In genomic region chr16:66360624-66361324, GRCh38 we compare ENCODE assay signal across 20 cellular contexts. TPM values are rescaled to one million over a fixed set of nuclear protein-coding genes. Genes with fewer than 3 reads are reported as not detected.
DNase-seq lines count a peak whose midpoint lies in the region; ATAC-seq and TF ChIP-seq lines count a peak whose summit lies in the region.
"Had no signal": no experiment of that assay in that cellular context is flagged by ENCODE, and none has a peak within 500 bp of the region (broad histone marks: within the 10 kb centered on the region; RNA-seq: fewer than 3 reads in every experiment).

No MANE protein-coding gene starts in this region.

- intact Hi-C loops in right cardiac atrium (cut with DNase I) (no loop called here), transverse colon (cut with DNase I; ENCODE audit: low total_unique reads) (no loop called here)

- H3K4me1 ChIP-seq in right cardiac atrium (ENCODE audit: control insufficient read depth, insufficient read depth, low read length): peaks cover 9% of the 10 kb centered on the region
- H3K4me1 ChIP-seq in transverse colon: peaks cover 3 to 15% (median 8%) of the 10 kb centered on the region in 4 donors

- in situ Hi-C loops in transverse colon (cut with MboI; ENCODE audit: low pct_ligation_motif_present in 1 of 4, low pct_unique_long_range_greater_than_20kb in 1 of 4, low sequenced_read_pairs in 3 of 4): no loop called here

- H3K27ac ChIP-seq in right cardiac atrium (ENCODE audit: low read length) (peak overlapping the region; percentile 58), transverse colon (peak overlapping the region in 2 of 4 donors; percentile 11 to 46)

- H3K4me1 Mint-ChIP-seq in activated naive CD8-positive, alpha-beta T cell treated with anti-CD3 and anti-CD28 coated beads, Interleukin-2, amount 10 ng/mL, durations not matched to agents 7 days and 5 days: no peaks in the 10 kb centered on the region
- no peaks in the 10 kb centered on the region for H3K4me1 Mint-ChIP-seq in activated naive CD8-positive, alpha-beta T cell treated with anti-CD3 and anti-CD28 coated beads, Interleukin-2, amount 50 U/mL, for 24 hours
- H3K4me1 Mint-ChIP-seq in WTC11: peaks cover 32% of the 10 kb centered on the region

- H3K27me3 ChIP-seq in right cardiac atrium (ENCODE audit: control insufficient read depth, insufficient read depth) (no peaks in the 10 kb centered on the region), transverse colon (peaks cover under 1% of the 10 kb centered on the region)

- TF ChIP-seq EP300 in transverse colon (IDR thresholded peaks at IDR 0.05; ENCODE audit: low read depth): peak; percentile 32

- H3K4me3 Mint-ChIP-seq in activated naive CD8-positive, alpha-beta T cell treated with anti-CD3 and anti-CD28 coated beads, Interleukin-2, amount 10 ng/mL, durations not matched to agents 7 days and 5 days: no peak overlapping the region
- H3K4me3 Mint-ChIP-seq in activated naive CD8-positive, alpha-beta T cell treated with anti-CD3 and anti-CD28 coated beads, Interleukin-2, amount 50 U/mL, for 24 hours: no peak overlapping the region
- H3K4me3 Mint-ChIP-seq in WTC11: no peak overlapping the region
- H3K4me3 Mint-ChIP-seq: dendritic cell treated with granulocyte-macrophage colony-stimulating factor and Interleukin-4, amounts not matched to agents 40 ng/mL and 50 ng/mL, for 4 days; natural killer cell had no signal

- TF ChIP-seq CTCF in WTC11 (IDR thresholded peaks at IDR 0.05) (no peak), transverse colon (IDR thresholded peaks at IDR 0.05) (no peak)

- no peaks in the 10 kb centered on the region for H3K36me3 Mint-ChIP-seq in activated naive CD8-positive, alpha-beta T cell treated with anti-CD3 and anti-CD28 coated beads, Interleukin-2, amount 10 ng/mL, durations not matched to agents 7 days and 5 days
- no peaks in the 10 kb centered on the region for H3K36me3 Mint-ChIP-seq in activated naive CD8-positive, alpha-beta T cell treated with anti-CD3 and anti-CD28 coated beads, Interleukin-2, amount 50 U/mL, for 24 hours (ENCODE audit: low read depth)
- no peaks in the 10 kb centered on the region for H3K36me3 Mint-ChIP-seq in WTC11
- H3K36me3 Mint-ChIP-seq: CD14-positive monocyte, natural killer cell had no signal

- no peaks in the 10 kb centered on the region for H3K36me3 ChIP-seq in transverse colon
- H3K36me3 ChIP-seq: tibial nerve had no signal

- DNase-seq in activated naive CD8-positive, alpha-beta T cell treated with anti-CD3 and anti-CD28 coated beads, Interleukin-2, amount 10 ng/mL, durations not matched to agents 7 days and 5 days: no peak
- no peak for DNase-seq in activated naive CD8-positive, alpha-beta T cell treated with anti-CD3 and anti-CD28 coated beads, Interleukin-2, amount 50 U/mL, for 24 hours
- no peak for DNase-seq in WTC11 (ENCODE audit: low spot score)
- DNase-seq in right cardiac atrium: peak in 2 of 3 donors; percentile 67 to 73
- no peak for DNase-seq in transverse colon
- no peak for DNase-seq in activated CD4-positive, alpha-beta T cell treated with anti-CD3 and anti-CD28 coated beads, Interleukin-2, amount 50 U/mL, for 4 hours
- DNase-seq: activated CD4-positive, CD25-positive, alpha-beta regulatory T cell treated with anti-CD3 and anti-CD28 coated beads, Interleukin-2, amount 50 U/mL, for 72 hours; activated gamma-delta T cell treated with Interleukin-2 at 50 U/mL for 16 hours; DMS53; left colon; natural killer cell; NCI-H2081; NCI-H69; T-helper 1 cell had no signal

- H3K4me3 ChIP-seq in right cardiac atrium (ENCODE audit: low read length): no peak overlapping the region
- no peak overlapping the region for H3K4me3 ChIP-seq in transverse colon
- H3K4me3 ChIP-seq: tibial nerve had no signal

- no peak for TF ChIP-seq POLR2A in transverse colon (IDR thresholded peaks at IDR 0.05)

- no peaks in the 10 kb centered on the region for H3K9me3 Mint-ChIP-seq in activated naive CD8-positive, alpha-beta T cell treated with anti-CD3 and anti-CD28 coated beads, Interleukin-2, amount 10 ng/mL, durations not matched to agents 7 days and 5 days
- H3K9me3 Mint-ChIP-seq in activated naive CD8-positive, alpha-beta T cell treated with anti-CD3 and anti-CD28 coated beads, Interleukin-2, amount 50 U/mL, for 24 hours: no peaks in the 10 kb centered on the region
- no peaks in the 10 kb centered on the region for H3K9me3 Mint-ChIP-seq in WTC11
- H3K9me3 Mint-ChIP-seq: dendritic cell treated with granulocyte-macrophage colony-stimulating factor and Interleukin-4, amounts not matched to agents 40 ng/mL and 50 ng/mL, for 4 days; natural killer cell had no signal

- ATAC-seq in activated naive CD8-positive, alpha-beta T cell treated with anti-CD3 and anti-CD28 coated beads, Interleukin-2, amount 10 ng/mL, durations not matched to agents 7 days and 5 days (ENCODE audit: low read depth): no peak
- no peak for ATAC-seq in activated naive CD8-positive, alpha-beta T cell treated with anti-CD3 and anti-CD28 coated beads, Interleukin-2, amount 50 U/mL, for 24 hours
- ATAC-seq in WTC11 (no peak), right cardiac atrium (peak in 1 of 2 donors; percentile 3), HG03139 (IDR thresholded peaks at IDR 0.05; ENCODE audit: unreplicated experiment) (no peak)
- no peak for ATAC-seq in activated CD4-positive, CD25-positive, alpha-beta regulatory T cell treated with anti-CD3 and anti-CD28 coated beads, Interleukin-2, amount 50 U/mL, for 24 hours
- ATAC-seq: left colon, natural killer cell had no signal

- POLR2A ChIA-PET in activated naive CD8-positive, alpha-beta T cell treated with anti-CD3 and anti-CD28 coated beads, Interleukin-2, amount 10 ng/mL, durations not matched to agents 7 days and 5 days (lab: Charles Lee): no interaction called here
- POLR2A ChIA-PET in WTC11 (lab: Charles Lee): no interaction called here

- peak overlapping the region; percentile 36 for H3K27ac Mint-ChIP-seq in activated naive CD8-positive, alpha-beta T cell treated with anti-CD3 and anti-CD28 coated beads, Interleukin-2, amount 10 ng/mL, durations not matched to agents 7 days and 5 days
- H3K27ac Mint-ChIP-seq in activated naive CD8-positive, alpha-beta T cell treated with anti-CD3 and anti-CD28 coated beads, Interleukin-2, amount 50 U/mL, for 24 hours: no peak overlapping the region
- H3K27ac Mint-ChIP-seq in WTC11: no peak overlapping the region
- H3K27ac Mint-ChIP-seq: CD14-positive monocyte; dendritic cell treated with granulocyte-macrophage colony-stimulating factor and Interleukin-4, amounts not matched to agents 40 ng/mL and 50 ng/mL, for 4 days had no signal

- H3K9me3 ChIP-seq in right cardiac atrium (ENCODE audit: control insufficient read depth, low read length): no peaks in the 10 kb centered on the region
- H3K9me3 ChIP-seq in transverse colon: no peaks in the 10 kb centered on the region
- H3K9me3 ChIP-seq: tibial nerve had no signal

- CTCF ChIA-PET in WTC11 (lab: Charles Lee): interaction anchor here (1.2 kb wide), 2 partner anchors 17 to 18 kb away, joined by 3 to 6 read pairs; no protein-coding TSS in a partner anchor

- H3K27me3 Mint-ChIP-seq in activated naive CD8-positive, alpha-beta T cell treated with anti-CD3 and anti-CD28 coated beads, Interleukin-2, amount 10 ng/mL, durations not matched to agents 7 days and 5 days: peaks cover 32% of the 10 kb centered on the region
- H3K27me3 Mint-ChIP-seq in activated naive CD8-positive, alpha-beta T cell treated with anti-CD3 and anti-CD28 coated beads, Interleukin-2, amount 50 U/mL, for 24 hours: peaks cover 51% of the 10 kb centered on the region
- H3K27me3 Mint-ChIP-seq in WTC11 (ENCODE audit: low read depth): peaks cover 5% of the 10 kb centered on the region

- WGBS in right cardiac atrium: 55% methylated on average over 12 of the region's 12 CpGs
- WGBS in transverse colon (ENCODE audit: low coverage in 1 of 2), 2 donors: 83% methylated on average over 12 of the region's 12 CpGs; no CpG with 5 or more reads in 1 of the 2 donors

TF ChIP-seq in WTC11, 78 proteins besides CTCF, POLR2A, EP300 and RAD21:
- TF ChIP-seq ZNF263 (CRISPR knock-in tag; IDR thresholded peaks at IDR 0.05; ENCODE audit: low read depth) (peak; percentile 66), ZNF512 (CRISPR knock-in tag; IDR thresholded peaks at IDR 0.05; ENCODE audit: borderline replicate concordance) (no peak), IRF2 (CRISPR knock-in tag; IDR thresholded peaks at IDR 0.05; ENCODE audit: borderline replicate concordance, low read depth) (no peak), ZBTB43 (CRISPR knock-in tag; IDR thresholded peaks at IDR 0.05) (no peak)

RNA-seq across cellular contexts. Expression of gene CDH5, which starts 5.7 kb away (rescaled TPM):
- total RNA-seq in activated naive CD8-positive, alpha-beta T cell treated with anti-CD3 and anti-CD28 coated beads, Interleukin-2, amount 10 ng/mL, durations not matched to agents 7 days and 5 days: not detected
- total RNA-seq in WTC11 (2021): 0.14 to 0.28 TPM (median 0.14 TPM) in 3 replicates
- 10 to 100 TPM; 22.9 to 47.0 (median 40.9) TPM for total RNA-seq in right cardiac atrium
- 32.8 TPM for polyA plus RNA-seq in right cardiac atrium
- 10 to 100 TPM in 1 of 4 donors, 1 to 10 TPM in 3; 6.0 to 18.1 (median 6.8) TPM for total RNA-seq in transverse colon
- total RNA-seq: HT-29, natural killer cell had no signal

Comparison
In these comparisons a context has a peak if more than half of its experiments do, and no peak if none do; other contexts are left out.
1. DNase-seq: peak in right cardiac atrium (2 of 3); none in activated naive CD8-positive, alpha-beta T cell treated with anti-CD3 and anti-CD28 coated beads, Interleukin-2, amount 10 ng/mL, durations not matched to agents 7 days and 5 days (single experiment), activated naive CD8-positive, alpha-beta T cell treated with anti-CD3 and anti-CD28 coated beads, Interleukin-2, amount 50 U/mL, for 24 hours (single experiment), WTC11 (single experiment), transverse colon (single experiment) and activated CD4-positive, alpha-beta T cell treated with anti-CD3 and anti-CD28 coated beads, Interleukin-2, amount 50 U/mL, for 4 hours (0 of 2).